10 cellular contexts compared by ENCODE assay signal in the genomic region with DNA sequence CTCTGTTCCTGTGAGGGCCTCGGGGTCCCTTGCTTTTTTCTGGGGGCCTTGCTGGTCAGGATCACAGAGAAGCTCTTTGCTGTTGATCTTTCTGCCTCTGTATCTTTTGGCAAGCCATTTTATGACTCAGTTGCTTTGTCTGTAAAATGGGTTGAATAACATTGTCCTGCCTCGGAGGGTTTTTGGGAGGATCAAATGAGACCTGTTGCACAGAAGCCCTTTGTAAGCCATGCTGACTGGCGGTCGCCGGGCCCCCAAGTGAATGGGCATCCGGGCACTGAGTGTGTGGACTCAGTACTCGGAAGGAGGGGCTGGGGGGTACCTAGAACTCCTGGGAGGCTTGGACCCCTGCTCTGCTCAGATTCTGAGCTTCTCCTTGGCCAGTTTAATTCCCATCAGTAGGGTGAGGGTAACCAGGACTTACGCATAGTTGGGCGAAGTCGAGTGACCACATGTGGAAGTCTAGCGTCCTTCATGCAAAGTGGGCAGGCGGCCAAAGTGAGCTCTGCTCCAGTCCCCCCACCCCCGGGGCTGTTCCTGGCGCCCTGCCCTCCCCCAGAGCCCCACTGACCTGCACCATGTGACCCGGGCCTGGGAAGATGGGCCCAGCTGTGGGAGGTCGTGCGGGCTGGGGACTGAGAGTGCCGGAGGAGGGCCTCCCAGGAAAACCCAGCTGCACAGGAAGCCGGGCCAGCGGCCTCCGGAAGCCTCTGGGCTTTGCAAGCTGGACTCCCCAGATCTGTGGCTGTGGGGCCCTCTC.
DNase-seq lines count a peak whose midpoint lies in the region; ATAC-seq and TF ChIP-seq lines count a peak whose summit lies in the region.
"Had no signal": no experiment of that assay in that cellular context is flagged by ENCODE, and none has a peak within 500 bp of the region (broad histone marks: within the 10 kb centered on the region; RNA-seq: fewer than 3 reads in every experiment).

No MANE protein-coding gene starts in this region.

- no peak overlapping the region for H2AFZ ChIP-seq in hepatocyte

- peaks cover 62% of the 10 kb centered on the region for H4K20me1 ChIP-seq in hepatocyte (ENCODE audit: insufficient read depth, poor library complexity, severe bottlenecking)

- intact Hi-C loops in sigmoid colon (cut with DNase I): loop anchor here (2.0 to 5.0 kb wide), 2 partner anchors 52 to 533 kb away; a partner anchor contains a TSS

- no peak overlapping the region for H3K4me3 ChIP-seq in hepatocyte
- H3K4me3 ChIP-seq in sigmoid colon: peak overlapping the region in 3 of 4 donors; percentile 21 to 41 (median 29)

- no peaks in the 10 kb centered on the region for H3K36me3 ChIP-seq in hepatocyte (replicated peaks; ENCODE audit: insufficient read depth, low read depth)
- H3K36me3 ChIP-seq in sigmoid colon: no peaks in the 10 kb centered on the region

- TF ChIP-seq EP300 in sigmoid colon (IDR thresholded peaks at IDR 0.05): peak in 2 of 4 donors; percentile 28 to 72

- no peak overlapping the region for H3K27ac Mint-ChIP-seq in activated naive CD4-positive, alpha-beta T cell treated with anti-CD3 and anti-CD28 coated beads, Interleukin-2, amount 50 U/mL, for 72 hours

- peak overlapping the region; percentile 63 for H3K4me2 ChIP-seq in hepatocyte

- no peaks in the 10 kb centered on the region for H3K36me3 Mint-ChIP-seq in activated naive CD4-positive, alpha-beta T cell treated with anti-CD3 and anti-CD28 coated beads, Interleukin-2, amount 50 U/mL, for 72 hours
- H3K36me3 Mint-ChIP-seq: activated naive CD8-positive, alpha-beta T cell had no signal

- H3K9me3 ChIP-seq in hepatocyte (ENCODE audit: low read depth) (no peaks in the 10 kb centered on the region), sigmoid colon (no peaks in the 10 kb centered on the region)

- H3K27ac ChIP-seq in hepatocyte (peak overlapping the region; percentile 86), sigmoid colon (peak overlapping the region; percentile 96 to 100 (median 98))

- DNase-seq in ELR (ENCODE audit: low read depth): peak; percentile 86
- DNase-seq in anterior cingulate cortex (lab: John Stamatoyannopoulos, UW): peak in 47 of 58 donors; percentile 26 to 88 (median 62)
- peak; percentile 90 for DNase-seq in hepatocyte (ENCODE audit: low spot score)
- peak; percentile 98 for DNase-seq in sigmoid colon
- DNase-seq in NOMO-1 treated with dmso at 0.1 percent for 144 hours (lab: John Stamatoyannopoulos, UW; ENCODE audit: unreplicated experiment): no peak
- no peak for DNase-seq in cerebellar nuclear complex (lab: John Stamatoyannopoulos, UW)
- DNase-seq in activated naive CD4-positive, alpha-beta T cell treated with anti-CD3 and anti-CD28 coated beads, Interleukin-2, amount 50 U/mL, for 72 hours (ENCODE audit: low spot score in 2 of 2): no peak

- H3K79me2 ChIP-seq in hepatocyte: peaks cover 88% of the 10 kb centered on the region

- H3K4me1 ChIP-seq in hepatocyte (ENCODE audit: insufficient read depth) (peaks cover 84% of the 10 kb centered on the region), sigmoid colon (peaks cover 0 to 99% (median 97%) of the 10 kb centered on the region in 4 donors)

- no peaks in the 10 kb centered on the region for H3K27me3 ChIP-seq in hepatocyte
- H3K27me3 ChIP-seq in sigmoid colon: no peaks in the 10 kb centered on the region

- no peak for TF ChIP-seq CTCF in hepatocyte (IDR thresholded peaks at IDR 0.05; ENCODE audit: poor library complexity)
- TF ChIP-seq CTCF in sigmoid colon (IDR thresholded peaks at IDR 0.05): no peak

- ATAC-seq in GM18520 (IDR thresholded peaks at IDR 0.05; ENCODE audit: unreplicated experiment): no peak
- no peak for ATAC-seq in activated naive CD4-positive, alpha-beta T cell treated with anti-CD3 and anti-CD28 coated beads, Interleukin-2, amount 50 U/mL, for 72 hours
- ATAC-seq: HCT116 had no signal

- no peak for TF ChIP-seq POLR2A in sigmoid colon (IDR thresholded peaks at IDR 0.05)

- 68% methylated on average over 19 of the region's 21 CpGs for WGBS in hepatocyte (ENCODE audit: low lambda C conversion rate, missing lambda C conversion rate)
- WGBS in sigmoid colon, 2 donors: 56 to 73% methylated on average over 21 of the region's 21 CpGs

- no peaks in the 10 kb centered on the region for H3K9me3 Mint-ChIP-seq in activated naive CD4-positive, alpha-beta T cell treated with anti-CD3 and anti-CD28 coated beads, Interleukin-2, amount 50 U/mL, for 72 hours

- H3K9me2 ChIP-seq in hepatocyte (replicated peaks; ENCODE audit: insufficient read depth): no peaks in the 10 kb centered on the region

Comparison
In these comparisons a context has a peak if more than half of its experiments do, and no peak if none do; other contexts are left out.
1. DNase-seq: peak in ELR (single experiment), anterior cingulate cortex (47 of 58), hepatocyte (single experiment) and sigmoid colon (single experiment); none in NOMO-1 treated with dmso at 0.1 percent for 144 hours (single experiment), cerebellar nuclear complex (0 of 2) and activated naive CD4-positive, alpha-beta T cell treated with anti-CD3 and anti-CD28 coated beads, Interleukin-2, amount 50 U/mL, for 72 hours (0 of 2).